ENCODE assay signal across 9 cellular contexts in genomic region chr6:121055572-121056163, GRCh38.
DNase-seq lines count a peak whose midpoint lies in the region; ATAC-seq and TF ChIP-seq lines count a peak whose summit lies in the region.
"Had no signal": no experiment of that assay in that cellular context is flagged by ENCODE, and none has a peak within 500 bp of the region (broad histone marks: within the 10 kb centered on the region; RNA-seq: fewer than 3 reads in every experiment).

No MANE protein-coding gene starts in this region.

- DNase-seq in NCI-H2171 treated with DMSO at 0.1 percent for 48 hours (lab: John Stamatoyannopoulos, UW) (peak; percentile 73), NCI-H2171 (lab: John Stamatoyannopoulos, UW) (no peak), RPMI8226 (peak; percentile 28), esophagus squamous epithelium (lab: John Stamatoyannopoulos, UW) (no peak), neural crest cell (ENCODE audit: low read depth, low spot score) (peak; percentile 9), T-helper 9 cell (no peak)
- DNase-seq in Jurkat, Clone E6-1 (ENCODE audit: low read depth, low spot score), result peak; percentile 23

- no peak for TF ChIP-seq POLR2A in esophagus squamous epithelium (IDR thresholded peaks at IDR 0.05)

- WGBS in esophagus squamous epithelium, 2 donors, result 36 to 42% methylated on average over 4 of the region's 4 CpGs

- no peaks in the 10 kb centered on the region for H3K36me3 ChIP-seq in esophagus squamous epithelium

- no peaks in the 10 kb centered on the region for H3K9me3 Mint-ChIP-seq in neural crest cell
- H3K9me3 Mint-ChIP-seq: dendritic cell treated with granulocyte-macrophage colony-stimulating factor and Interleukin-4, amounts not matched to agents 40 ng/mL and 50 ng/mL, for 4 days had no signal

- no peaks in the 10 kb centered on the region for H3K4me1 ChIP-seq in esophagus squamous epithelium

- H3K4me1 Mint-ChIP-seq in neural crest cell, result no peaks in the 10 kb centered on the region

- H3K27me3 Mint-ChIP-seq in neural crest cell (ENCODE audit: low read depth), result no peaks in the 10 kb centered on the region
- H3K27me3 Mint-ChIP-seq: dendritic cell treated with granulocyte-macrophage colony-stimulating factor and Interleukin-4, amounts not matched to agents 40 ng/mL and 50 ng/mL, for 4 days had no signal

- intact Hi-C loops in esophagus squamous epithelium (cut with DNase I), result no loop called here

- no peak overlapping the region for H3K27ac Mint-ChIP-seq in neural crest cell (ENCODE audit: unreplicated experiment)
- H3K27ac Mint-ChIP-seq: dendritic cell treated with granulocyte-macrophage colony-stimulating factor and Interleukin-4, amounts not matched to agents 40 ng/mL and 50 ng/mL, for 4 days had no signal

- H3K4me3 Mint-ChIP-seq in neural crest cell, result no peak overlapping the region
- H3K4me3 Mint-ChIP-seq: dendritic cell treated with granulocyte-macrophage colony-stimulating factor and Interleukin-4, amounts not matched to agents 40 ng/mL and 50 ng/mL, for 4 days had no signal

- peak; percentile 84 for ATAC-seq in GM21576 (IDR thresholded peaks at IDR 0.05; ENCODE audit: unreplicated experiment)

- H3K9me3 ChIP-seq in esophagus squamous epithelium, result no peaks in the 10 kb centered on the region

- TF ChIP-seq CTCF in esophagus squamous epithelium (IDR thresholded peaks at IDR 0.05), result peak; percentile 17 to 73 (median 48)
- TF ChIP-seq CTCF in neural crest cell (conservative IDR thresholded peaks at IDR 0.05), result peak; percentile 85

- H3K4me3 ChIP-seq in Jurkat, Clone E6-1 (ENCODE audit: low read length), result no peak overlapping the region
- no peak overlapping the region for H3K4me3 ChIP-seq in esophagus squamous epithelium

- no peaks in the 10 kb centered on the region for H3K36me3 Mint-ChIP-seq in neural crest cell (ENCODE audit: low read depth)

- no peaks in the 10 kb centered on the region for H3K27me3 ChIP-seq in esophagus squamous epithelium

- no peak overlapping the region for H3K27ac ChIP-seq in esophagus squamous epithelium

Comparison
In these comparisons a context has a peak if more than half of its experiments do, and no peak if none do; other contexts are left out.
1. DNase-seq: peak in NCI-H2171 treated with DMSO at 0.1 percent for 48 hours (single experiment), Jurkat, Clone E6-1 (single experiment), RPMI8226 (single experiment) and neural crest cell (single experiment); none in NCI-H2171 (single experiment), esophagus squamous epithelium (single experiment) and T-helper 9 cell (single experiment).